In the genomic region with DNA sequence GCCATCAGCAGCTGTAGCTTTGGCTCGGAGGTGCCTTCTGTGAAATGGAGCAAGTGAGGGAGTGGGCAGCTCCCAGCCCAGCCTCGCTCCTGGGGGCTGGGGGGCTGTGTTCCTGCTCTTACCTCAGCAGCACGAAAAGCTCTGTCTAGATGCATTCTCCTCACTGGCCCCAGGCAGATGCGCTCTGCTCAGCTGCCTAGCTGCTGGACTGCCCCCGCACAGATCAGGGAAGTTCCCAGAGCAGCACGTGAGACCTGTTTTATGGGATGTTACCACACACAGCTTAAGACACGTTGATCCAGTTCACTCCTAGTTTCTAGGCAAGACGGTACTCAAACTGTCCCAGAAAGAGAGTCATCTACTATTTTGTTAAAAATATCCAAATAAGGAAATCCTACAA, we compare ENCODE assay signal across 2 cellular contexts.
TF ChIP-seq lines count a peak whose summit lies in the region.

No MANE protein-coding gene starts in this region.

TF ChIP-seq in HepG2, 621 proteins besides CTCF, POLR2A, EP300 and RAD21:
- TF ChIP-seq, protein P1, sequence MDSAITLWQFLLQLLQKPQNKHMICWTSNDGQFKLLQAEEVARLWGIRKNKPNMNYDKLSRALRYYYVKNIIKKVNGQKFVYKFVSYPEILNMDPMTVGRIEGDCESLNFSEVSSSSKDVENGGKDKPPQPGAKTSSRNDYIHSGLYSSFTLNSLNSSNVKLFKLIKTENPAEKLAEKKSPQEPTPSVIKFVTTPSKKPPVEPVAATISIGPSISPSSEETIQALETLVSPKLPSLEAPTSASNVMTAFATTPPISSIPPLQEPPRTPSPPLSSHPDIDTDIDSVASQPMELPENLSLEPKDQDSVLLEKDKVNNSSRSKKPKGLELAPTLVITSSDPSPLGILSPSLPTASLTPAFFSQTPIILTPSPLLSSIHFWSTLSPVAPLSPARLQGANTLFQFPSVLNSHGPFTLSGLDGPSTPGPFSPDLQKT (CRISPR knock-in tag; IDR thresholded peaks at IDR 0.05; ENCODE audit: borderline replicate concordance): no peak
- TF ChIP-seq ZNF605 (CRISPR knock-in tag; IDR thresholded peaks at IDR 0.05) (no peak), ZNF430 (CRISPR knock-in tag; IDR thresholded peaks at IDR 0.05) (no peak), CHD2 (IDR thresholded peaks at IDR 0.05; ENCODE audit: low read depth, low read length) (no peak), JUNB (CRISPR knock-in tag; IDR thresholded peaks at IDR 0.05; ENCODE audit: borderline replicate concordance) (no peak), IKZF4 (CRISPR knock-in tag; IDR thresholded peaks at IDR 0.05; ENCODE audit: borderline replicate concordance, low read depth, not compliant biosample characterization) (no peak), ZNF562 (CRISPR knock-in tag; IDR thresholded peaks at IDR 0.05; ENCODE audit: borderline replicate concordance) (no peak)

TF ChIP-seq in HEK293T, 16 proteins besides CTCF, POLR2A, EP300 and RAD21:
- TF ChIP-seq CTBP1 (IDR thresholded peaks at IDR 0.05; ENCODE audit: borderline replicate concordance) (no peak), BHLHE40 (IDR thresholded peaks at IDR 0.05; ENCODE audit: borderline replicate concordance) (no peak), FOXA1 (IDR thresholded peaks at IDR 0.05) (no peak), ZNF384 (IDR thresholded peaks at IDR 0.05) (no peak), FOXK2 (IDR thresholded peaks at IDR 0.05) (no peak)
- TF ChIP-seq, protein P2, sequence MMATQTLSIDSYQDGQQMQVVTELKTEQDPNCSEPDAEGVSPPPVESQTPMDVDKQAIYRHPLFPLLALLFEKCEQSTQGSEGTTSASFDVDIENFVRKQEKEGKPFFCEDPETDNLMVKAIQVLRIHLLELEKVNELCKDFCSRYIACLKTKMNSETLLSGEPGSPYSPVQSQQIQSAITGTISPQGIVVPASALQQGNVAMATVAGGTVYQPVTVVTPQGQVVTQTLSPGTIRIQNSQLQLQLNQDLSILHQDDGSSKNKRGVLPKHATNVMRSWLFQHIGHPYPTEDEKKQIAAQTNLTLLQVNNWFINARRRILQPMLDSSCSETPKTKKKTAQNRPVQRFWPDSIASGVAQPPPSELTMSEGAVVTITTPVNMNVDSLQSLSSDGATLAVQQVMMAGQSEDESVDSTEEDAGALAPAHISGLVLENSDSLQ (IDR thresholded peaks at IDR 0.05): no peak
